Comparison of ENCODE assay signal across 1 cellular context in genomic region chr5:87147441-87147840, GRCh38.
TF ChIP-seq lines count a peak whose summit lies in the region.

No MANE protein-coding gene starts in this region.

TF ChIP-seq in IMR-90, 13 proteins besides CTCF, POLR2A, EP300 and RAD21 (continued from another document):
- TF ChIP-seq USF2 (IDR thresholded peaks at IDR 0.05; ENCODE audit: low read depth, low read length) (no peak), RFX5 (IDR thresholded peaks at IDR 0.05; ENCODE audit: low read depth, low read length) (no peak), CHD1 (IDR thresholded peaks at IDR 0.05; ENCODE audit: low read depth, low read length) (no peak), FOS (IDR thresholded peaks at IDR 0.05; ENCODE audit: low read depth, low read length) (no peak), CEBPB (IDR thresholded peaks at IDR 0.05; ENCODE audit: low read depth, low read length) (0 out of 2 replicates have a peak, but pooled peaks have one; percentile 16)
